21 cellular contexts compared by ENCODE assay signal in genomic region chr4:185457136-185457535, GRCh38. TPM values are rescaled to one million over a fixed set of nuclear protein-coding genes. Genes with fewer than 3 reads are reported as not detected.
DNase-seq lines count a peak whose midpoint lies in the region; ATAC-seq and TF ChIP-seq lines count a peak whose summit lies in the region.
"Had no signal": no experiment of that assay in that cellular context is flagged by ENCODE, and none has a peak within 500 bp of the region (broad histone marks: within the 10 kb centered on the region; RNA-seq: fewer than 3 reads in every experiment).

No MANE protein-coding gene starts in this region.

- no peaks in the 10 kb centered on the region for H3K4me1 ChIP-seq in H9 (ENCODE audit: insufficient read depth, low read length)
- H3K4me1 ChIP-seq: heart right ventricle, Peyer's patch, stomach, upper lobe of left lung had no signal

- H3K4me3 ChIP-seq in epithelial cell of esophagus (ENCODE audit: low read length) = no peak overlapping the region
- H3K4me3 ChIP-seq: heart right ventricle, Peyer's patch, SK-N-MC, stomach, upper lobe of left lung had no signal

- H3K9me3 ChIP-seq in H9 (ENCODE audit: control insufficient read depth, low read depth, low read length) = no peaks in the 10 kb centered on the region
- H3K9me3 ChIP-seq: heart right ventricle, Peyer's patch, stomach, upper lobe of left lung had no signal

- H4K8ac ChIP-seq in H9 (replicated peaks; ENCODE audit: insufficient read length, low read depth, low read length) = no peak overlapping the region

- H3K27ac Mint-ChIP-seq in H9 = peak overlapping the region in 1 of 3 experiments; percentile 38; a peak in 1 of 7 replicates
- no peak overlapping the region for H3K27ac Mint-ChIP-seq in activated CD8-positive, alpha-beta memory T cell treated with anti-CD3 and anti-CD28 coated beads, Interleukin-2, amount 10 ng/mL, durations not matched to agents 7 days and 5 days
- H3K27ac Mint-ChIP-seq: naive thymus-derived CD4-positive, alpha-beta T cell had no signal

- DNase-seq in COLO668 (lab: John Stamatoyannopoulos, UW; ENCODE audit: unreplicated experiment) = peak; percentile 19
- DNase-seq in H9 = no peak
- DNase-seq in NCI-H82 treated with DMSO at 0.1 percent for 48 hours (lab: John Stamatoyannopoulos, UW; ENCODE audit: unreplicated experiment) = peak; percentile 7
- DNase-seq in epithelial cell of esophagus (ENCODE audit: low read depth) = no peak
- no peak for DNase-seq in activated CD8-positive, alpha-beta memory T cell treated with anti-CD3 and anti-CD28 coated beads, Interleukin-2, amount 10 ng/mL, durations not matched to agents 7 days and 5 days
- DNase-seq in cardiac septum (ENCODE audit: low spot score) = no peak
- DNase-seq in NCI-H1092 treated with DMSO at 0.1 percent for 48 hours (lab: John Stamatoyannopoulos, UW) = no peak
- no peak for DNase-seq in AG08395 (ENCODE audit: low spot score)
- DNase-seq: activated CD4-positive, alpha-beta T cell treated with anti-CD3 and anti-CD28 coated beads, Interleukin-2, amount 50 U/mL, for 1 hour; activated naive CD4-positive, alpha-beta T cell; amygdala; heart right ventricle; islet precursor cell; mammary epithelial cell; naive thymus-derived CD4-positive, alpha-beta T cell; NCI-H526; Peyer's patch; stimulated activated CD4-positive, alpha-beta T cell treated with anti-CD3 and anti-CD28 coated beads, Interleukin-2, amount 100 ng/mL, for 24 hours; stomach; upper lobe of left lung had no signal

- H2BK12ac ChIP-seq in H9 (ENCODE audit: insufficient read length, low read depth, low read length) = no peak overlapping the region

- H3K27me3 Mint-ChIP-seq in H9 (ENCODE audit: low read depth) = no peaks in the 10 kb centered on the region
- peaks cover 30% of the 10 kb centered on the region for H3K27me3 Mint-ChIP-seq in activated CD8-positive, alpha-beta memory T cell treated with anti-CD3 and anti-CD28 coated beads, Interleukin-2, amount 10 ng/mL, durations not matched to agents 7 days and 5 days

- H3K9ac ChIP-seq in H9 (ENCODE audit: extremely low read depth, insufficient read length, low read length) = no peak overlapping the region

- no peaks in the 10 kb centered on the region for H3K9me3 Mint-ChIP-seq in H9
- no peaks in the 10 kb centered on the region for H3K9me3 Mint-ChIP-seq in activated CD8-positive, alpha-beta memory T cell treated with anti-CD3 and anti-CD28 coated beads, Interleukin-2, amount 10 ng/mL, durations not matched to agents 7 days and 5 days (ENCODE audit: low read depth)

- H3K4me3 Mint-ChIP-seq in H9 = no peak overlapping the region
- no peak overlapping the region for H3K4me3 Mint-ChIP-seq in activated CD8-positive, alpha-beta memory T cell treated with anti-CD3 and anti-CD28 coated beads, Interleukin-2, amount 10 ng/mL, durations not matched to agents 7 days and 5 days
- H3K4me3 Mint-ChIP-seq: naive thymus-derived CD4-positive, alpha-beta T cell had no signal

- CTCF ChIA-PET in activated CD8-positive, alpha-beta memory T cell treated with anti-CD3 and anti-CD28 coated beads, Interleukin-2, amount 10 ng/mL, durations not matched to agents 7 days and 5 days (lab: Charles Lee) = no interaction called here

- peak; percentile 30; the same call in 2 of the 3 replicates for TF ChIP-seq CTCF in H9 (conservative IDR thresholded peaks at IDR 0.05)
- peak; percentile 9 for TF ChIP-seq CTCF in epithelial cell of esophagus (IDR thresholded peaks at IDR 0.05; ENCODE audit: insufficient read depth, low read depth, low read length, missing control alignments)

- no peak overlapping the region for H3T11ph ChIP-seq in H9 (ENCODE audit: low read length)

- intact Hi-C loops in cardiac septum (cut with DNase I) = no loop called here

- H2BK15ac ChIP-seq in H9 (ENCODE audit: low read depth, low read length) = no peak overlapping the region

- ATAC-seq in activated CD8-positive, alpha-beta memory T cell treated with anti-CD3 and anti-CD28 coated beads, Interleukin-2, amount 10 ng/mL, durations not matched to agents 7 days and 5 days = no peak
- ATAC-seq: heart right ventricle; naive thymus-derived CD4-positive, alpha-beta T cell had no signal

- H3K14ac ChIP-seq in H9 (ENCODE audit: insufficient read depth, low read length) = no peak overlapping the region

- no peak overlapping the region for H3K4ac ChIP-seq in H9 (ENCODE audit: low read depth, low read length)

- no peak overlapping the region for H2AK5ac ChIP-seq in H9 (ENCODE audit: insufficient read length, low read length)

- peaks cover 8 to 10% of the 10 kb centered on the region in 2 experiments for H3K4me1 Mint-ChIP-seq in H9
- H3K4me1 Mint-ChIP-seq in activated CD8-positive, alpha-beta memory T cell treated with anti-CD3 and anti-CD28 coated beads, Interleukin-2, amount 10 ng/mL, durations not matched to agents 7 days and 5 days = peaks cover 2% of the 10 kb centered on the region
- H3K4me1 Mint-ChIP-seq: naive thymus-derived CD4-positive, alpha-beta T cell had no signal

- H3K27ac ChIP-seq in H9 (ENCODE audit: insufficient read length, low read depth, low read length) = no peak overlapping the region
- H3K27ac ChIP-seq: heart right ventricle, Peyer's patch, SK-N-MC, stomach, upper lobe of left lung had no signal

- H3K4me2 ChIP-seq in H9 (ENCODE audit: insufficient read depth, insufficient read length, low read length) = no peak overlapping the region

- no peak overlapping the region for H2BK20ac ChIP-seq in H9 (ENCODE audit: low read depth, low read length, poor library complexity, severe bottlenecking)

- H3K79me1 ChIP-seq in H9 (ENCODE audit: insufficient read depth, low read depth, low read length, poor library complexity, severe bottlenecking) = no peaks in the 10 kb centered on the region

- no peaks in the 10 kb centered on the region for H4K20me1 ChIP-seq in H9 (ENCODE audit: control insufficient read depth, insufficient read depth, insufficient read length)

- no peaks in the 10 kb centered on the region for H3K23me2 ChIP-seq in H9 (ENCODE audit: insufficient read length, low read depth, low read length, poor library complexity, severe bottlenecking)

- WGBS in H9 (ENCODE audit: extremely low coverage, insufficient read length, low lambda C conversion rate) = no CpG with 5 or more reads among the region's 3 CpGs

- no peak overlapping the region for H3K23ac ChIP-seq in H9 (ENCODE audit: insufficient read length, low read depth, low read length)

- H3K36me3 Mint-ChIP-seq in H9 (ENCODE audit: insufficient read depth in 1 of 3, low read depth in 3 of 3) = peaks cover 0 to 3% (median 0%) of the 10 kb centered on the region in 3 experiments; a peak in 2 of 7 replicates
- H3K36me3 Mint-ChIP-seq in activated CD8-positive, alpha-beta memory T cell treated with anti-CD3 and anti-CD28 coated beads, Interleukin-2, amount 10 ng/mL, durations not matched to agents 7 days and 5 days = no peaks in the 10 kb centered on the region

- H2BK5ac ChIP-seq in H9 (ENCODE audit: insufficient read length, low read length) = no peak overlapping the region

- no peaks in the 10 kb centered on the region for H3K79me2 ChIP-seq in H9 (ENCODE audit: insufficient read depth, low read length)

- H3K27me3 ChIP-seq in H9 (ENCODE audit: insufficient read depth, low read length) = no peaks in the 10 kb centered on the region
- H3K27me3 ChIP-seq: heart right ventricle, Peyer's patch, stomach, upper lobe of left lung had no signal

- no peak overlapping the region for H3K56ac ChIP-seq in H9 (ENCODE audit: insufficient read length, low read depth, low read length)

- H4K5ac ChIP-seq in H9 (ENCODE audit: insufficient read length, low read depth, low read length) = no peak overlapping the region

- H3K18ac ChIP-seq in H9 (ENCODE audit: insufficient read length, low read depth, low read length) = no peak overlapping the region

- H4K91ac ChIP-seq in H9 (ENCODE audit: insufficient read length, low read depth, low read length) = no peak overlapping the region

- H2BK120ac ChIP-seq in H9 (ENCODE audit: low read depth, low read length, poor library complexity, severe bottlenecking) = no peak overlapping the region

- H2AFZ ChIP-seq in H9 (ENCODE audit: low read length) = no peak overlapping the region

RNA-seq across cellular contexts. Expression of gene CCDC110, which starts 14.4 kb away (rescaled TPM):
- total RNA-seq in H9 (2021) (2.3 and 3.8 TPM in 2 replicates), cardiac septum (0.67 TPM)
- total RNA-seq in activated CD8-positive, alpha-beta memory T cell treated with anti-CD3 and anti-CD28 coated beads, Interleukin-2, amount 10 ng/mL, durations not matched to agents 7 days and 5 days = not detected

RNA-seq across cellular contexts. Expression of gene UFSP2, which starts 31.4 kb away (rescaled TPM):
- total RNA-seq in H9 (2021) (37.1 and 41.1 TPM in 2 replicates), cardiac septum (38.8 TPM)
- total RNA-seq in activated CD8-positive, alpha-beta memory T cell treated with anti-CD3 and anti-CD28 coated beads, Interleukin-2, amount 10 ng/mL, durations not matched to agents 7 days and 5 days = 10 to 100 TPM; 17.5 to 18.1 TPM

Comparison
In these comparisons a context has a peak if more than half of its experiments do, and no peak if none do; other contexts are left out.
1. DNase-seq: peak in COLO668 (single experiment) and NCI-H82 treated with DMSO at 0.1 percent for 48 hours (single experiment); none in H9 (single experiment), epithelial cell of esophagus (single experiment), activated CD8-positive, alpha-beta memory T cell treated with anti-CD3 and anti-CD28 coated beads, Interleukin-2, amount 10 ng/mL, durations not matched to agents 7 days and 5 days (single experiment), cardiac septum (single experiment), NCI-H1092 treated with DMSO at 0.1 percent for 48 hours (single experiment) and AG08395 (single experiment).